27 cellular contexts compared by ENCODE assay signal in the genomic region with DNA sequence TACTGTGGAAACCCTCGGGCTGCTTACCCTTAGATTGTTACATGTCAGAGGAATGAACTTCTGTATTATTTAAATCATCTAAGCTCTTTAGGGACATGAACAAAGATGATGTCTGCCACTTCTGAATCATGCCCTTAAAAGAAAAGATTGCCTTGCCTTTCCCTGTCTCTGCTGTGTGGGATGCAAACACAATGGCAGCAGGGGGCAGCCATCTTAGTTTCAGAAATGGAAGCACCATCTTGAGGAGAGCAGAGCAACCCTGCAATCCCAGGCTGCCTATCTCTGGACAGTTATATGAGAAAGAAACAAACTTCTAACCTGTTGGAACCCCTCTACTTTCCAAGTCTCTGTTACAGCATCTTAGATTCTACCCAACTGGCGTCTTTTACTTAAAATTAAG.
"Had no signal": no experiment of that assay in that cellular context is flagged by ENCODE, and none has a peak within 500 bp of the region (broad histone marks: within the 10 kb centered on the region; RNA-seq: fewer than 3 reads in every experiment).

No MANE protein-coding gene starts in this region.

- H3K4me3 ChIP-seq: K562, MG63, Peyer's patch had no signal

- H3K9me3 ChIP-seq: MG63, Peyer's patch had no signal

- H3K36me3 ChIP-seq: MG63, Peyer's patch had no signal

- DNase-seq: activated CD4-positive, alpha-beta T cell treated with anti-CD3 and anti-CD28 coated beads for 36 hours; activated CD4-positive, alpha-beta T cell treated with anti-CD3 and anti-CD28 coated beads, Interleukin-2, amount 10 ng/mL, durations not matched to agents 7 days and 5 days; activated CD4-positive, alpha-beta T cell treated with anti-CD3 and anti-CD28 coated beads, Interleukin-2, amount 50 U/mL, for 48 hours; activated CD8-positive, alpha-beta T cell treated with anti-CD3 and anti-CD28 coated beads, Interleukin-2, amount 10 ng/mL, durations not matched to agents 7 days and 5 days; activated gamma-delta T cell; activated naive CD4-positive, alpha-beta T cell treated with Interleukin-2 at 50 U/mL for 16 hours; activated naive CD8-positive, alpha-beta T cell treated with anti-CD3 and anti-CD28 coated beads, Interleukin-2, amount 10 ng/mL, durations not matched to agents 7 days and 5 days; activated T-cell treated with anti-CD3 and anti-CD28 coated beads, Interleukin-2, amount 50 U/mL, for 24 hours; amygdala; cerebellar nuclear complex; Kasumi-1; MG63; NCI-H1048; NCI-H1105 treated with DMSO at 0.1 percent for 48 hours; NCI-H1436 treated with DMSO at 0.1 percent for 48 hours; NCI-H1694 treated with DMSO at 0.1 percent for 48 hours; NCI-H2029; NCI-H345; NCI-H524 treated with DMSO at 0.1 percent for 48 hours; Peyer's patch; RPMI8226; SIG-M5 had no signal

- H3K27me3 ChIP-seq: Peyer's patch had no signal

- H3K4me1 ChIP-seq: Peyer's patch had no signal

- H3K27ac ChIP-seq: Peyer's patch had no signal

- FAIRE-seq: bronchial epithelial cell, K562 had no signal

- ATAC-seq: activated CD4-positive, alpha-beta T cell treated with anti-CD3 and anti-CD28 coated beads for 36 hours; activated CD4-positive, CD25-positive, alpha-beta regulatory T cell treated with anti-CD3 and anti-CD28 coated beads, Interleukin-2, amount 50 U/mL, for 24 hours; activated CD8-positive, alpha-beta T cell treated with anti-CD3 and anti-CD28 coated beads, Interleukin-2, amount 10 ng/mL, durations not matched to agents 7 days and 5 days; K562; Right ventricle myocardium inferior; WTC11 had no signal
